ENCODE assay signal across 8 cellular contexts in the genomic region with DNA sequence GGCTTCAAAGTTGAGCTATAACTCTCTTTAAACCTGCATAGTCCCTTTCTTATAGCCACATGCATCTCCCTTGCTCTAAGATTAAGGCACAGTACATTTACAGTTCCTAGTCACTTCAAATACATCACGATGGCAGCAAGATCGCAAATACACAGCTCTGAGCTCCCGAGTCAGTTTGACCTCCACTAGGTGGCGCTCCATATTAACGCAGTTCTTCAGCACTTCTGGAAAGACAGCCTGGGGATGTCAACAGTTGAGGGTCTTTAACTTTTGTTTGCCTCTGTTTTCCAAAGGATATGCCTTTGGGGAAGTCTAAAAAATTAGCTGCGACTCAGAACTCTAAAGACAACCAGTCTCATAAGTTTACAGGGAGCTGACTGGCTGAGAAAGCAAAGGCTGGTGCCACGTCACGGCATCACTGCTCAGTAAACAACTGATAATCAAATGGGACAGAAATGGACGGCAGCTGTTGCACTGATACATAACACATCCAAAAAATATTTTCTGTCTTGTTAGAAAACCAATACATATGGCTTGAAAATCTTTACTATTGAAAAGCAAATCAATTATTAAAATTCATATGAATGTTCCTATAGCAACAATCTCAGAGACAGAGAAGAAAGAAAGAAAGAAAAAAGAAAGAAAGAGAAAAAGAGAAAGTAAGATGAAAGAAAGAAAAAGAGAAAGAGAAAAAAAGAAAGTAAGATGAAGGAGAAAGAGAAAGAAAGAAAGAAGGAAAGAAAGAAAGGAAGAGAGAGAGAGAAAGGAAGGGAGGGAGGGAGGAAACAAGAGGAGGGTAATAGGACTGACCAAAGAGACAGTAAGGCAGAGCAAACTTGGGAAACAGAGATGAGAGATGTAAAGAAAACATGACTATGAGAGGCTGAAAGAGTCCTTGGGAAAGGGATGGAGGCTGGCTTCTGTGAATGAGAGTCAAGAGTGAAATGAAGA.
DNase-seq lines count a peak whose midpoint lies in the region; ATAC-seq and TF ChIP-seq lines count a peak whose summit lies in the region.

No MANE protein-coding gene starts in this region.

- intact Hi-C loops in CD14-positive monocyte (cut with micrococcal nuclease), result loop anchor here (5.0 to 10.0 kb wide), 3 partner anchors 1109 to 1839 kb away; no protein-coding TSS in a partner anchor
- intact Hi-C loops in aorta (cut with DNase I), result no loop called here

- H3K4me1 ChIP-seq in iPS DF 6.9 (ENCODE audit: control insufficient read depth, insufficient read depth, low read length) (peaks cover 4% of the 10 kb centered on the region; the same call in 1 of the 2 replicates), aorta (ENCODE audit: control insufficient read depth in 1 of 2, insufficient read depth in 2 of 2, low read length in 2 of 2) (no peaks in the 10 kb centered on the region)

- H3K27ac ChIP-seq in iPS DF 6.9 (ENCODE audit: low read length) (no peak overlapping the region), aorta (ENCODE audit: low read depth in 1 of 2, low read length in 2 of 2) (no peak overlapping the region)

- no peak overlapping the region for H3K27ac Mint-ChIP-seq in CD14-positive monocyte

- TF ChIP-seq POLR2A in GM18505 (IDR thresholded peaks at IDR 0.05; ENCODE audit: borderline replicate concordance, extremely low read depth, insufficient read depth, insufficient read length), result no peak

- no peaks in the 10 kb centered on the region for H3K9me3 Mint-ChIP-seq in CD14-positive monocyte

- ATAC-seq in GM18505 (IDR thresholded peaks at IDR 0.05; ENCODE audit: unreplicated experiment), result peak; percentile 77
- peak; percentile 81 for ATAC-seq in HG02973 (IDR thresholded peaks at IDR 0.05; ENCODE audit: unreplicated experiment)
- ATAC-seq in aorta (ENCODE audit: low FRiP score), result no peak

- H3K9me3 ChIP-seq in iPS DF 6.9 (ENCODE audit: control insufficient read depth, insufficient read depth, low read length) (no peaks in the 10 kb centered on the region), aorta (ENCODE audit: control insufficient read depth, low read length) (no peaks in the 10 kb centered on the region)

- no peak overlapping the region for H3K4me3 Mint-ChIP-seq in CD14-positive monocyte

- TF ChIP-seq CTCF in CD14-positive monocyte (IDR thresholded peaks at IDR 0.05) (peak; percentile 87), astrocyte of the spinal cord (IDR thresholded peaks at IDR 0.05; ENCODE audit: low read depth, low read length) (peak; percentile 75)

- H3K36me3 ChIP-seq in iPS DF 6.9 (ENCODE audit: control insufficient read depth, insufficient read depth, low read length) (no peaks in the 10 kb centered on the region), aorta (ENCODE audit: control insufficient read depth in 1 of 2, insufficient read depth in 2 of 2, low read length in 1 of 2) (no peaks in the 10 kb centered on the region)

- no peaks in the 10 kb centered on the region for H3K27me3 ChIP-seq in iPS DF 6.9 (ENCODE audit: control insufficient read depth, insufficient read depth, low read length)
- H3K27me3 ChIP-seq in aorta (ENCODE audit: control insufficient read depth in 1 of 2, insufficient read depth in 2 of 2, low read length in 1 of 2), result no peaks in the 10 kb centered on the region

- H3K36me3 Mint-ChIP-seq in CD14-positive monocyte, result no peaks in the 10 kb centered on the region

- DNase-seq in CD14-positive monocyte (ENCODE audit: low spot score) (no peak), NCI-H345 treated with DMSO at 0.1 percent for 48 hours (lab: John Stamatoyannopoulos, UW; ENCODE audit: unreplicated experiment) (peak; percentile 0), astrocyte of the spinal cord (ENCODE audit: low read depth, low spot score) (peak; percentile 43), iPS DF 6.9 (ENCODE audit: low read depth, low spot score) (peak; percentile 74), aorta (no peak)
- DNase-seq in stimulated activated CD4-positive, alpha-beta T cell treated with anti-CD3 and anti-CD28 coated beads, Interleukin-1b, Interleukin-23, amount 100 ng/mL, for 48 hours, result peak; percentile 10

- H3K27me3 Mint-ChIP-seq in CD14-positive monocyte (ENCODE audit: low read depth in 3 of 3), result peaks cover 1 to 2% (median 1%) of the 10 kb centered on the region in 3 donors

- no peak overlapping the region for H3K4me3 ChIP-seq in astrocyte of the spinal cord (ENCODE audit: low read depth, low read length)
- no peak overlapping the region for H3K4me3 ChIP-seq in iPS DF 6.9 (ENCODE audit: low read length)
- no peak overlapping the region for H3K4me3 ChIP-seq in aorta (ENCODE audit: low read length in 2 of 2)

- H3K4me1 Mint-ChIP-seq in CD14-positive monocyte, result no peaks in the 10 kb centered on the region

- WGBS in iPS DF 6.9 (ENCODE audit: insufficient coverage, insufficient read length), result no CpG with 5 or more reads among the region's 9 CpGs
- 12 to 15% methylated on average over 9 of the region's 9 CpGs for WGBS in aorta, 2 donors

- in situ Hi-C loops in astrocyte of the spinal cord (cut with HindIII; ENCODE audit: low sequenced_read_pairs), result no loop called here

Comparison
In these comparisons a context has a peak if more than half of its experiments do, and no peak if none do; other contexts are left out.
1. DNase-seq: peak in NCI-H345 treated with DMSO at 0.1 percent for 48 hours (single experiment), astrocyte of the spinal cord (single experiment), iPS DF 6.9 (single experiment) and stimulated activated CD4-positive, alpha-beta T cell treated with anti-CD3 and anti-CD28 coated beads, Interleukin-1b, Interleukin-23, amount 100 ng/mL, for 48 hours (single experiment); none in CD14-positive monocyte (single experiment) and aorta (0 of 2).
2. intact Hi-C loops: an anchor here in CD14-positive monocyte (5.0 to 10.0 kb wide); none called in aorta.